In genomic region chr19:2813235-2814160, GRCh38 we compare ENCODE assay signal across 11 cellular contexts. TPM values are rescaled to one million over a fixed set of nuclear protein-coding genes. Genes with fewer than 3 reads are reported as not detected.
"Had no signal": no experiment of that assay in that cellular context is flagged by ENCODE, and none has a peak within 500 bp of the region (broad histone marks: within the 10 kb centered on the region; RNA-seq: fewer than 3 reads in every experiment).

No MANE protein-coding gene starts in this region.

- H3K4me1 ChIP-seq: upper lobe of right lung had no signal

- DNase-seq: activated naive CD4-positive, alpha-beta T cell treated with anti-CD3 and anti-CD28 coated beads, Interleukin-2, amount 50 U/mL, for 16 hours; activated T-cell treated with anti-CD3 and anti-CD28 coated beads, Interleukin-2, amount 50 U/mL, for 1 hour; adrenal gland; central memory CD4-positive, alpha-beta T cell; immature natural killer cell; left colon; ovary; stimulated activated CD4-positive, alpha-beta T cell treated with anti-CD3 and anti-CD28 coated beads, Interleukin-4, amount 100 ng/mL, for 24 hours had no signal

- H3K36me3 ChIP-seq: ovary had no signal

- H3K27ac ChIP-seq: adrenal gland, ovary, upper lobe of right lung had no signal

- H3K9me3 ChIP-seq: adrenal gland, ovary, upper lobe of right lung had no signal

- H3K27me3 ChIP-seq: adrenal gland, ovary, upper lobe of right lung had no signal

- H3K4me3 ChIP-seq: adrenal gland, ovary, upper lobe of right lung had no signal

- ATAC-seq: activated CD4-positive, CD25-positive, alpha-beta regulatory T cell treated with anti-CD3 and anti-CD28 coated beads, Interleukin-2, amount 50 U/mL, for 24 hours; left colon; upper lobe of right lung had no signal

RNA-seq across cellular contexts. Expression of gene ZNF556, which starts 53.6 kb away (rescaled TPM):
- total RNA-seq: T-helper 1 cell treated with Interleukin-12 subunit alpha and Interleukin-12 subunit beta and Interleukin-4 antibody, amounts not matched to agents 30 ng/mL and 1 ng/mL, for 36 hours; upper lobe of right lung had no signal
- polyA plus RNA-seq: immature natural killer cell had no signal
